Comparison of ENCODE assay signal across 1 cellular context in the genomic region with DNA sequence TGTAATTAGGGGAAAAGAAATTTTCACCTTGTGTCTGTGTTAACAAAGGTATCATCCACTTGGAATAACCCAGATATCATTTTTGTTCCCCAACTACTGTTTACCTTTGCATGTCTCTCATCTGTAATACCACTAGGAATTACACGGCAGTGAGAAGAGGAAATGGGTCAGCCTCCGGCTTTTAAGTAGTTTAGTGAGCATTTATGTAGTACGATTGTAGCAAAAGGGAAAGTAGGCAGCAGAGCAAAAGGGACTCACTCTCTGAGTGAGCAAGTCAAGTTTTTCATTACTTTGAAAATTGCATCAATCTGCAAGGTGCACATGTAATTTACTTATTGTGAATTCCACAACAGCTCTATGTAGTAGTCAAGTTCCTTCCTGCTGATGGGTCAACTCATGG.
TF ChIP-seq lines count a peak whose summit lies in the region.

No MANE protein-coding gene starts in this region.

TF ChIP-seq in WTC11, 78 proteins besides CTCF, POLR2A, EP300 and RAD21:
- TF ChIP-seq, protein P1, sequence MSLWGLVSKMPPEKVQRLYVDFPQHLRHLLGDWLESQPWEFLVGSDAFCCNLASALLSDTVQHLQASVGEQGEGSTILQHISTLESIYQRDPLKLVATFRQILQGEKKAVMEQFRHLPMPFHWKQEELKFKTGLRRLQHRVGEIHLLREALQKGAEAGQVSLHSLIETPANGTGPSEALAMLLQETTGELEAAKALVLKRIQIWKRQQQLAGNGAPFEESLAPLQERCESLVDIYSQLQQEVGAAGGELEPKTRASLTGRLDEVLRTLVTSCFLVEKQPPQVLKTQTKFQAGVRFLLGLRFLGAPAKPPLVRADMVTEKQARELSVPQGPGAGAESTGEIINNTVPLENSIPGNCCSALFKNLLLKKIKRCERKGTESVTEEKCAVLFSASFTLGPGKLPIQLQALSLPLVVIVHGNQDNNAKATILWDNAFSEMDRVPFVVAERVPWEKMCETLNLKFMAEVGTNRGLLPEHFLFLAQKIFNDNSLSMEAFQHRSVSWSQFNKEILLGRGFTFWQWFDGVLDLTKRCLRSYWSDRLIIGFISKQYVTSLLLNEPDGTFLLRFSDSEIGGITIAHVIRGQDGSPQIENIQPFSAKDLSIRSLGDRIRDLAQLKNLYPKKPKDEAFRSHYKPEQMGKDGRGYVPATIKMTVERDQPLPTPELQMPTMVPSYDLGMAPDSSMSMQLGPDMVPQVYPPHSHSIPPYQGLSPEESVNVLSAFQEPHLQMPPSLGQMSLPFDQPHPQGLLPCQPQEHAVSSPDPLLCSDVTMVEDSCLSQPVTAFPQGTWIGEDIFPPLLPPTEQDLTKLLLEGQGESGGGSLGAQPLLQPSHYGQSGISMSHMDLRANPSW (CRISPR knock-in tag; conservative IDR thresholded peaks at IDR 0.05; ENCODE audit: low read depth), result no peak
- TF ChIP-seq, protein P2, sequence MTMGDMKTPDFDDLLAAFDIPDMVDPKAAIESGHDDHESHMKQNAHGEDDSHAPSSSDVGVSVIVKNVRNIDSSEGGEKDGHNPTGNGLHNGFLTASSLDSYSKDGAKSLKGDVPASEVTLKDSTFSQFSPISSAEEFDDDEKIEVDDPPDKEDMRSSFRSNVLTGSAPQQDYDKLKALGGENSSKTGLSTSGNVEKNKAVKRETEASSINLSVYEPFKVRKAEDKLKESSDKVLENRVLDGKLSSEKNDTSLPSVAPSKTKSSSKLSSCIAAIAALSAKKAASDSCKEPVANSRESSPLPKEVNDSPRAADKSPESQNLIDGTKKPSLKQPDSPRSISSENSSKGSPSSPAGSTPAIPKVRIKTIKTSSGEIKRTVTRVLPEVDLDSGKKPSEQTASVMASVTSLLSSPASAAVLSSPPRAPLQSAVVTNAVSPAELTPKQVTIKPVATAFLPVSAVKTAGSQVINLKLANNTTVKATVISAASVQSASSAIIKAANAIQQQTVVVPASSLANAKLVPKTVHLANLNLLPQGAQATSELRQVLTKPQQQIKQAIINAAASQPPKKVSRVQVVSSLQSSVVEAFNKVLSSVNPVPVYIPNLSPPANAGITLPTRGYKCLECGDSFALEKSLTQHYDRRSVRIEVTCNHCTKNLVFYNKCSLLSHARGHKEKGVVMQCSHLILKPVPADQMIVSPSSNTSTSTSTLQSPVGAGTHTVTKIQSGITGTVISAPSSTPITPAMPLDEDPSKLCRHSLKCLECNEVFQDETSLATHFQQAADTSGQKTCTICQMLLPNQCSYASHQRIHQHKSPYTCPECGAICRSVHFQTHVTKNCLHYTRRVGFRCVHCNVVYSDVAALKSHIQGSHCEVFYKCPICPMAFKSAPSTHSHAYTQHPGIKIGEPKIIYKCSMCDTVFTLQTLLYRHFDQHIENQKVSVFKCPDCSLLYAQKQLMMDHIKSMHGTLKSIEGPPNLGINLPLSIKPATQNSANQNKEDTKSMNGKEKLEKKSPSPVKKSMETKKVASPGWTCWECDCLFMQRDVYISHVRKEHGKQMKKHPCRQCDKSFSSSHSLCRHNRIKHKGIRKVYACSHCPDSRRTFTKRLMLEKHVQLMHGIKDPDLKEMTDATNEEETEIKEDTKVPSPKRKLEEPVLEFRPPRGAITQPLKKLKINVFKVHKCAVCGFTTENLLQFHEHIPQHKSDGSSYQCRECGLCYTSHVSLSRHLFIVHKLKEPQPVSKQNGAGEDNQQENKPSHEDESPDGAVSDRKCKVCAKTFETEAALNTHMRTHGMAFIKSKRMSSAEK (CRISPR knock-in tag; IDR thresholded peaks at IDR 0.05; ENCODE audit: borderline replicate concordance), result no peak
- TF ChIP-seq TP53 (CRISPR knock-in tag; IDR thresholded peaks at IDR 0.05) (no peak), ZNF219 (CRISPR knock-in tag; IDR thresholded peaks at IDR 0.05; ENCODE audit: borderline replicate concordance) (no peak), OVOL2 (CRISPR knock-in tag; IDR thresholded peaks at IDR 0.05; ENCODE audit: borderline replicate concordance) (no peak), SP1 (CRISPR knock-in tag; conservative IDR thresholded peaks at IDR 0.05) (no peak), NR3C1 (CRISPR knock-in tag; conservative IDR thresholded peaks at IDR 0.05; ENCODE audit: low read depth) (no peak), ZNF263 (CRISPR knock-in tag; IDR thresholded peaks at IDR 0.05; ENCODE audit: low read depth) (no peak), TEAD1 (CRISPR knock-in tag; IDR thresholded peaks at IDR 0.05) (no peak)
- TF ChIP-seq, protein P3, sequence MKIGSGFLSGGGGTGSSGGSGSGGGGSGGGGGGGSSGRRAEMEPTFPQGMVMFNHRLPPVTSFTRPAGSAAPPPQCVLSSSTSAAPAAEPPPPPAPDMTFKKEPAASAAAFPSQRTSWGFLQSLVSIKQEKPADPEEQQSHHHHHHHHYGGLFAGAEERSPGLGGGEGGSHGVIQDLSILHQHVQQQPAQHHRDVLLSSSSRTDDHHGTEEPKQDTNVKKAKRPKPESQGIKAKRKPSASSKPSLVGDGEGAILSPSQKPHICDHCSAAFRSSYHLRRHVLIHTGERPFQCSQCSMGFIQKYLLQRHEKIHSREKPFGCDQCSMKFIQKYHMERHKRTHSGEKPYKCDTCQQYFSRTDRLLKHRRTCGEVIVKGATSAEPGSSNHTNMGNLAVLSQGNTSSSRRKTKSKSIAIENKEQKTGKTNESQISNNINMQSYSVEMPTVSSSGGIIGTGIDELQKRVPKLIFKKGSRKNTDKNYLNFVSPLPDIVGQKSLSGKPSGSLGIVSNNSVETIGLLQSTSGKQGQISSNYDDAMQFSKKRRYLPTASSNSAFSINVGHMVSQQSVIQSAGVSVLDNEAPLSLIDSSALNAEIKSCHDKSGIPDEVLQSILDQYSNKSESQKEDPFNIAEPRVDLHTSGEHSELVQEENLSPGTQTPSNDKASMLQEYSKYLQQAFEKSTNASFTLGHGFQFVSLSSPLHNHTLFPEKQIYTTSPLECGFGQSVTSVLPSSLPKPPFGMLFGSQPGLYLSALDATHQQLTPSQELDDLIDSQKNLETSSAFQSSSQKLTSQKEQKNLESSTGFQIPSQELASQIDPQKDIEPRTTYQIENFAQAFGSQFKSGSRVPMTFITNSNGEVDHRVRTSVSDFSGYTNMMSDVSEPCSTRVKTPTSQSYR (CRISPR knock-in tag; IDR thresholded peaks at IDR 0.05), result no peak
- TF ChIP-seq, protein P4, sequence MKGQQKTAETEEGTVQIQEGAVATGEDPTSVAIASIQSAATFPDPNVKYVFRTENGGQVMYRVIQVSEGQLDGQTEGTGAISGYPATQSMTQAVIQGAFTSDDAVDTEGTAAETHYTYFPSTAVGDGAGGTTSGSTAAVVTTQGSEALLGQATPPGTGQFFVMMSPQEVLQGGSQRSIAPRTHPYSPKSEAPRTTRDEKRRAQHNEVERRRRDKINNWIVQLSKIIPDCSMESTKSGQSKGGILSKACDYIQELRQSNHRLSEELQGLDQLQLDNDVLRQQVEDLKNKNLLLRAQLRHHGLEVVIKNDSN (CRISPR knock-in tag; IDR thresholded peaks at IDR 0.05), result no peak
- TF ChIP-seq, protein P5, sequence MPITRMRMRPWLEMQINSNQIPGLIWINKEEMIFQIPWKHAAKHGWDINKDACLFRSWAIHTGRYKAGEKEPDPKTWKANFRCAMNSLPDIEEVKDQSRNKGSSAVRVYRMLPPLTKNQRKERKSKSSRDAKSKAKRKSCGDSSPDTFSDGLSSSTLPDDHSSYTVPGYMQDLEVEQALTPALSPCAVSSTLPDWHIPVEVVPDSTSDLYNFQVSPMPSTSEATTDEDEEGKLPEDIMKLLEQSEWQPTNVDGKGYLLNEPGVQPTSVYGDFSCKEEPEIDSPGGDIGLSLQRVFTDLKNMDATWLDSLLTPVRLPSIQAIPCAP (CRISPR knock-in tag; IDR thresholded peaks at IDR 0.05), result no peak
- TF ChIP-seq, protein P6, sequence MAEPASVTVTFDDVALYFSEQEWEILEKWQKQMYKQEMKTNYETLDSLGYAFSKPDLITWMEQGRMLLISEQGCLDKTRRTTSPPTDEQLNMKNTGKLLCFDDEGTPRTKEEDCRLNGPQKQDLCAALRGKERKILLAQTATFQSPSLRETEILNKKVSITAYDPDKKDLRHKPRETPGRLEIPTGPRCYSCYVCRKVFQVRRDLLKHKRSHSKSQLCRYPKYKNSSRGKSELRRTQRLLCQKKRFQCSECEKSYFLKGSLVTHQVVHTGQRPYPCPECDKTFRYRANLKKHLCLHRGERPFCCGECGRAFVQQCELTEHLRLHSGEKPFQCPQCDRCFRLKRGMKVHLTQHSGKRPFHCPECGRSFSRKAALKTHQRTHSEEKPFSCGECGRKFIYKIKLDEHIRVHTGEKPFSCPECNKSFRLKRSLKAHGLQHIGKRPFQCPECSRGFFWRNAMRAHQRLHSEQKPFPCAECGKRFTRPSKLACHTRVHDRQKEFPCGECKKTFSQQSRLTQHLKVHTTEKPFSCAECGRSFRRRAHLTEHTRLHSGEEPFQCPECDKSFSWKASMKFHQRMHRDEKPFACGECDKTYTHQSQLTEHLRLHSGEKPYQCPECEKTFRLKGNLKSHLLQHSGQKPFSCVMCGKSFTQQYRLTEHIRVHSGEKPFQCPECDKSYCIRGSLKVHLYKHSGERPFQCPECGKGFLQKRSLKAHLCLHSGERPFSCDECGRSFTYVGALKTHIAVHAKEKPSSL (CRISPR knock-in tag; conservative IDR thresholded peaks at IDR 0.05), result no peak
- TF ChIP-seq, protein P7, sequence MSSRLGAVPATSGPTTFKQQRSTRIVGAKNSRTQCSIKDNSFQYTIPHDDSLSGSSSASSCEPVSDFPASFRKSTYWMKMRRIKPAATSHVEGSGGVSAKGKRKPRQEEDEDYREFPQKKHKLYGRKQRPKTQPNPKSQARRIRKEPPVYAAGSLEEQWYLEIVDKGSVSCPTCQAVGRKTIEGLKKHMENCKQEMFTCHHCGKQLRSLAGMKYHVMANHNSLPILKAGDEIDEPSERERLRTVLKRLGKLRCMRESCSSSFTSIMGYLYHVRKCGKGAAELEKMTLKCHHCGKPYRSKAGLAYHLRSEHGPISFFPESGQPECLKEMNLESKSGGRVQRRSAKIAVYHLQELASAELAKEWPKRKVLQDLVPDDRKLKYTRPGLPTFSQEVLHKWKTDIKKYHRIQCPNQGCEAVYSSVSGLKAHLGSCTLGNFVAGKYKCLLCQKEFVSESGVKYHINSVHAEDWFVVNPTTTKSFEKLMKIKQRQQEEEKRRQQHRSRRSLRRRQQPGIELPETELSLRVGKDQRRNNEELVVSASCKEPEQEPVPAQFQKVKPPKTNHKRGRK (CRISPR knock-in tag; IDR thresholded peaks at IDR 0.05; ENCODE audit: borderline replicate concordance), result no peak
- TF ChIP-seq, protein P8, sequence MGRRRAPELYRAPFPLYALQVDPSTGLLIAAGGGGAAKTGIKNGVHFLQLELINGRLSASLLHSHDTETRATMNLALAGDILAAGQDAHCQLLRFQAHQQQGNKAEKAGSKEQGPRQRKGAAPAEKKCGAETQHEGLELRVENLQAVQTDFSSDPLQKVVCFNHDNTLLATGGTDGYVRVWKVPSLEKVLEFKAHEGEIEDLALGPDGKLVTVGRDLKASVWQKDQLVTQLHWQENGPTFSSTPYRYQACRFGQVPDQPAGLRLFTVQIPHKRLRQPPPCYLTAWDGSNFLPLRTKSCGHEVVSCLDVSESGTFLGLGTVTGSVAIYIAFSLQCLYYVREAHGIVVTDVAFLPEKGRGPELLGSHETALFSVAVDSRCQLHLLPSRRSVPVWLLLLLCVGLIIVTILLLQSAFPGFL (CRISPR knock-in tag; IDR thresholded peaks at IDR 0.05; ENCODE audit: borderline replicate concordance), result no peak
TF ChIP-seq in WTC11: peak in this region for 0.
